In the genomic region with DNA sequence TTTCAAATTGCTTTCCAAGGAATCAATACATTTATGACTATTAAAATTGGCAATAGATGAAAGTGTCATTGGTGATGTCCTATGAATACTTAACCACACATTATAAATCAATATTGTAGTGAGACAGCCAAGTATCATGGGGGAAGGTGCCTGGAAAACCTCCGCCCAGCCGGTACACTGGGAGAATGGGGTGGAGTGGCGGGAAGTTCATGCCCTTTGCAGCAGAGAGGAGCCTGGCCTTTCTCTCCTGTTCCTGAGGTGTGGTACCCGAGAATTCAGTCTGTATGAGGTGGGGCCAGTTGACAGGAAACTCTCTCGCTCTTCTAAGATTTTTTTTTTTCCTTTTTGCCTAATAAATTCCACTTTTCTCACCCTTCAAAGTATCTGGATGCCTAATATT, we compare ENCODE assay signal across 34 cellular contexts.
"Had no signal": no experiment of that assay in that cellular context is flagged by ENCODE, and none has a peak within 500 bp of the region (broad histone marks: within the 10 kb centered on the region; RNA-seq: fewer than 3 reads in every experiment).

No MANE protein-coding gene starts in this region.

- H3K27ac Mint-ChIP-seq: activated B cell treated with CpG ODN at 0.5 μM for 24 hours; activated CD8-positive, alpha-beta T cell treated with anti-CD3 and anti-CD28 coated beads for 36 hours; activated naive CD4-positive, alpha-beta T cell treated with anti-CD3 and anti-CD28 coated beads for 36 hours; activated naive CD4-positive, alpha-beta T cell treated with anti-CD3 and anti-CD28 coated beads, Interleukin-2, amount 50 U/mL, for 24 hours; activated naive CD8-positive, alpha-beta T cell treated with anti-CD3 and anti-CD28 coated beads for 36 hours; activated naive CD8-positive, alpha-beta T cell treated with anti-CD3 and anti-CD28 coated beads, Interleukin-2, amount 50 U/mL, for 24 hours; activated T-helper 2 cell treated with anti-CD3 and anti-CD28 coated beads, Interferon-gamma antibody, Interleukin-2, Interleukin-4, amounts not matched to agents 10 μg/mL and 5 μg/mL and 100 μg/mL, durations not matched to agents 14 hours and 24 hours and 36 hours; T-helper 17 cell; T-helper 2 cell treated with Interferon-gamma antibody and Interleukin-4, amounts not matched to agents 5 μg/mL and 100 μg/mL, for 36 hours had no signal

- H3K27me3 Mint-ChIP-seq: activated B cell treated with CpG ODN at 0.5 μM for 24 hours; activated CD8-positive, alpha-beta T cell treated with anti-CD3 and anti-CD28 coated beads for 36 hours; activated naive CD4-positive, alpha-beta T cell treated with anti-CD3 and anti-CD28 coated beads, Interleukin-2, amount 50 U/mL, for 24 hours; activated naive CD8-positive, alpha-beta T cell treated with anti-CD3 and anti-CD28 coated beads for 36 hours; activated naive CD8-positive, alpha-beta T cell treated with anti-CD3 and anti-CD28 coated beads, Interleukin-2, amount 50 U/mL, for 24 hours; effector memory CD8-positive, alpha-beta T cell had no signal

- FAIRE-seq: colon, endothelial cell of umbilical vein had no signal

- H3K36me3 ChIP-seq: adrenal gland, esophagus squamous epithelium, gastroesophageal sphincter, WERI-Rb-1 had no signal

- DNase-seq: activated B cell treated with CpG ODN at 0.5 μM for 24 hours; activated CD4-positive, alpha-beta T cell treated with anti-CD3 and anti-CD28 coated beads for 48 hours; activated CD4-positive, alpha-beta T cell treated with anti-CD3 and anti-CD28 coated beads, Interleukin-2, amount 50 U/mL, for 1 hour; activated CD4-positive, alpha-beta T cell treated with anti-CD3 and anti-CD28 coated beads, Interleukin-2, amount 50 U/mL, for 48 hours; activated CD8-positive, alpha-beta memory T cell treated with anti-CD3 and anti-CD28 coated beads for 24 hours; activated CD8-positive, alpha-beta T cell treated with anti-CD3 and anti-CD28 coated beads for 36 hours; activated effector memory CD4-positive, alpha-beta T cell treated with anti-CD3 and anti-CD28 coated beads, Interleukin-2, amount 50 U/mL, for 16 hours; activated naive CD4-positive, alpha-beta T cell treated with anti-CD3 and anti-CD28 coated beads for 36 hours; activated naive CD8-positive, alpha-beta T cell treated with anti-CD3 and anti-CD28 coated beads for 36 hours; activated naive CD8-positive, alpha-beta T cell treated with anti-CD3 and anti-CD28 coated beads, Interleukin-2, amount 50 U/mL, for 24 hours; activated T-cell treated with anti-CD3 and anti-CD28 coated beads, Interleukin-2, amount 50 U/mL, for 4 hours; adrenal gland; amygdala; aorta; body of pancreas; caudate nucleus; cortex of kidney; dermis blood vessel endothelial cell; effector CD4-positive, alpha-beta T cell; effector memory CD8-positive, alpha-beta T cell; esophagus squamous epithelium; foreskin melanocyte; T-helper 1 cell; T-helper 17 cell; T1000; WERI-Rb-1 had no signal

- H3K4me3 Mint-ChIP-seq: activated B cell treated with CpG ODN at 0.5 μM for 24 hours; activated CD8-positive, alpha-beta T cell treated with anti-CD3 and anti-CD28 coated beads for 36 hours; activated naive CD4-positive, alpha-beta T cell treated with anti-CD3 and anti-CD28 coated beads for 36 hours; activated naive CD4-positive, alpha-beta T cell treated with anti-CD3 and anti-CD28 coated beads, Interleukin-2, amount 50 U/mL, for 24 hours; activated naive CD8-positive, alpha-beta T cell treated with anti-CD3 and anti-CD28 coated beads for 36 hours; activated naive CD8-positive, alpha-beta T cell treated with anti-CD3 and anti-CD28 coated beads, Interleukin-2, amount 50 U/mL, for 24 hours; activated T-cell treated with anti-CD3 and anti-CD28 coated beads, Interleukin-2, amount 50 U/mL, for 4 hours; effector memory CD8-positive, alpha-beta T cell; T-helper 17 cell; T-helper 2 cell treated with Interferon-gamma antibody and Interleukin-4, amounts not matched to agents 5 μg/mL and 100 μg/mL, for 36 hours had no signal

- H3K4me3 ChIP-seq: adrenal gland, body of pancreas, esophagus squamous epithelium, gastroesophageal sphincter had no signal

- H3K36me3 Mint-ChIP-seq: activated naive CD4-positive, alpha-beta T cell treated with anti-CD3 and anti-CD28 coated beads, Interleukin-2, amount 50 U/mL, for 24 hours; activated naive CD8-positive, alpha-beta T cell treated with anti-CD3 and anti-CD28 coated beads for 36 hours had no signal

- H3K9me3 ChIP-seq: adrenal gland, body of pancreas, esophagus squamous epithelium, gastroesophageal sphincter had no signal

- H3K4me1 ChIP-seq: adrenal gland, body of pancreas, esophagus squamous epithelium, gastroesophageal sphincter had no signal

- H3K27me3 ChIP-seq: adrenal gland, body of pancreas, gastroesophageal sphincter had no signal

- ATAC-seq: activated CD4-positive, CD25-positive, alpha-beta regulatory T cell treated with anti-CD3 and anti-CD28 coated beads, Interleukin-2, amount 50 U/mL, for 24 hours; activated CD8-positive, alpha-beta T cell treated with anti-CD3 and anti-CD28 coated beads for 36 hours; activated naive CD8-positive, alpha-beta T cell treated with anti-CD3 and anti-CD28 coated beads, Interleukin-2, amount 50 U/mL, for 24 hours; activated T-cell treated with anti-CD3 and anti-CD28 coated beads, Interleukin-2, amount 50 U/mL, for 4 hours; body of pancreas; effector memory CD8-positive, alpha-beta T cell; gastroesophageal sphincter; T-helper 17 cell had no signal

- H3K27ac ChIP-seq: adrenal gland, body of pancreas, epithelial cell of prostate, esophagus squamous epithelium, gastroesophageal sphincter, WERI-Rb-1 had no signal

- H3K4me1 Mint-ChIP-seq: activated B cell treated with CpG ODN at 0.5 μM for 24 hours; activated naive CD4-positive, alpha-beta T cell treated with anti-CD3 and anti-CD28 coated beads, Interleukin-2, amount 50 U/mL, for 24 hours; activated naive CD8-positive, alpha-beta T cell treated with anti-CD3 and anti-CD28 coated beads for 36 hours; activated naive CD8-positive, alpha-beta T cell treated with anti-CD3 and anti-CD28 coated beads, Interleukin-2, amount 50 U/mL, for 24 hours; T-helper 17 cell had no signal

- H3K9me3 Mint-ChIP-seq: activated B cell treated with CpG ODN at 0.5 μM for 24 hours; activated CD8-positive, alpha-beta T cell treated with anti-CD3 and anti-CD28 coated beads for 36 hours; activated naive CD4-positive, alpha-beta T cell treated with anti-CD3 and anti-CD28 coated beads for 36 hours; activated naive CD4-positive, alpha-beta T cell treated with anti-CD3 and anti-CD28 coated beads, Interleukin-2, amount 50 U/mL, for 24 hours; activated naive CD8-positive, alpha-beta T cell treated with anti-CD3 and anti-CD28 coated beads for 36 hours; activated naive CD8-positive, alpha-beta T cell treated with anti-CD3 and anti-CD28 coated beads, Interleukin-2, amount 50 U/mL, for 24 hours; activated T-cell treated with anti-CD3 and anti-CD28 coated beads, Interleukin-2, amount 50 U/mL, for 4 hours; activated T-helper 2 cell treated with anti-CD3 and anti-CD28 coated beads, Interferon-gamma antibody, Interleukin-2, Interleukin-4, amounts not matched to agents 10 μg/mL and 5 μg/mL and 100 μg/mL, durations not matched to agents 14 hours and 24 hours and 36 hours; effector memory CD8-positive, alpha-beta T cell; T-helper 2 cell treated with Interferon-gamma antibody and Interleukin-4, amounts not matched to agents 5 μg/mL and 100 μg/mL, for 36 hours had no signal
